In genomic region chr19:1132625-1133383, GRCh38 we compare ENCODE assay signal across 8 cellular contexts. TPM values are rescaled to one million over a fixed set of nuclear protein-coding genes. Genes with fewer than 3 reads are reported as not detected.
A peak's percentile ranks its signal among the peaks of the same experiment; 100 is the strongest.
DNase-seq lines count a peak whose midpoint lies in the region; ATAC-seq and TF ChIP-seq lines count a peak whose summit lies in the region.

No MANE protein-coding gene starts in this region.

- no peak overlapping the region for H3K4me3 ChIP-seq in lung
- peak overlapping the region; percentile 57 to 60 for H3K4me3 ChIP-seq in uterus

- intact Hi-C loops in uterus (cut with DNase I; ENCODE audit: low total_unique reads): no loop called here

- DNase-seq in astrocyte of the hippocampus (ENCODE audit: low read depth, low spot score) (peak; percentile 35), lung (ENCODE audit: low spot score) (no peak), uterus (no peak), NCI-H69 (lab: John Stamatoyannopoulos, UW) (no peak), anterior cingulate cortex (lab: John Stamatoyannopoulos, UW) (no peak)

- ATAC-seq in GM18520 (IDR thresholded peaks at IDR 0.05; ENCODE audit: unreplicated experiment) (peak; percentile 10), HG03565 (IDR thresholded peaks at IDR 0.05; ENCODE audit: unreplicated experiment) (peak; percentile 8), lung (ENCODE audit: insufficient read depth, low FRiP score) (no peak), GM19463 (IDR thresholded peaks at IDR 0.05; ENCODE audit: unreplicated experiment) (no peak)

- H3K27ac ChIP-seq in lung (ENCODE audit: low read depth in 1 of 2, low read length in 1 of 2) (peak overlapping the region; percentile 88 to 97), uterus (peak overlapping the region; percentile 87 to 90)

- H3K27me3 ChIP-seq in lung (ENCODE audit: control insufficient read depth, insufficient read depth) (no peaks in the 10 kb centered on the region), uterus (no peaks in the 10 kb centered on the region)

- 35 to 53% methylated on average over 45 to 46 of the region's 46 CpGs for WGBS in lung, 2 donors

- H3K4me1 ChIP-seq in lung (ENCODE audit: control insufficient read depth in 2 of 2, insufficient read depth in 2 of 2, low read length in 2 of 2) (peaks cover 6 to 36% of the 10 kb centered on the region in 2 donors), uterus (peaks cover 0 to 31% of the 10 kb centered on the region in 2 donors)

- TF ChIP-seq POLR2A in uterus (IDR thresholded peaks at IDR 0.05): no peak

- no peaks in the 10 kb centered on the region for H3K9me3 ChIP-seq in lung (ENCODE audit: control insufficient read depth in 2 of 2, insufficient read depth in 1 of 2, low read length in 1 of 2)
- H3K9me3 ChIP-seq in uterus: no peaks in the 10 kb centered on the region

- H3K36me3 ChIP-seq in lung (ENCODE audit: control insufficient read depth in 2 of 2, insufficient read depth in 2 of 2, low read length in 2 of 2): peaks cover 0 to 28% of the 10 kb centered on the region in 2 donors
- H3K36me3 ChIP-seq in uterus: no peaks in the 10 kb centered on the region

- no peak for TF ChIP-seq CTCF in lung (IDR thresholded peaks at IDR 0.05; ENCODE audit: control extremely low read depth, extremely low read depth)
- no peak for TF ChIP-seq CTCF in uterus (IDR thresholded peaks at IDR 0.05)

RNA-seq across cellular contexts. Expression of gene GPX4, which starts 29.0 kb away (rescaled TPM):
- total RNA-seq in lung: 100 to 1,000 TPM in 1 of 2 donors, 10 to 100 TPM in 1; 91.6 to 365 TPM
- 1,000 to 10,000 TPM in 1 of 2 donors, 100 to 1,000 TPM in 1; 566 to 1,031 TPM for polyA plus RNA-seq in lung
- total RNA-seq in uterus: 100 to 1,000 TPM in 3 of 4 donors, 10 to 100 TPM in 1; 68.2 to 357 (median 163) TPM

RNA-seq across cellular contexts. Expression of gene POLR2E, which starts 37.6 kb away (rescaled TPM):
- total RNA-seq in lung (100 to 1,000 TPM in 1 of 2 donors, 10 to 100 TPM in 1; 78.4 to 188 TPM), uterus (100 to 1,000 TPM in 1 of 4 donors, 10 to 100 TPM in 3; 13.6 to 112 (median 59.8) TPM)
- 100 to 1,000 TPM; 120 to 196 TPM for polyA plus RNA-seq in lung

RNA-seq across cellular contexts. Expression of gene SBNO2, which starts 41.3 kb away (rescaled TPM):
- total RNA-seq in lung: 100 to 1,000 TPM in 1 of 2 donors, 10 to 100 TPM in 1; 45.6 to 128 TPM
- 100 to 1,000 TPM in 1 of 2 donors, 10 to 100 TPM in 1; 63.3 to 155 TPM for polyA plus RNA-seq in lung
- total RNA-seq in uterus: 100 to 1,000 TPM in 1 of 4 donors, 10 to 100 TPM in 1, 1 to 10 TPM in 2; 4.4 to 107 (median 10.7) TPM

Comparison
In these comparisons a context has a peak if more than half of its experiments do, and no peak if none do; other contexts are left out.
1. ATAC-seq: peak in GM18520 (single experiment) and HG03565 (single experiment); none in lung (single experiment) and GM19463 (single experiment).